Comparison of ENCODE assay signal across 26 cellular contexts in genomic region chr7:84136809-84137208, GRCh38.
"Had no signal": no experiment of that assay in that cellular context is flagged by ENCODE, and none has a peak within 500 bp of the region (broad histone marks: within the 10 kb centered on the region; RNA-seq: fewer than 3 reads in every experiment).

No MANE protein-coding gene starts in this region.

- H3K36me3 Mint-ChIP-seq: naive B cell; natural killer cell treated with Interleukin-12 subunit alpha and Interleukin-12 subunit beta and Interleukin-15 and Interleukin-18, amount 100 ng/mL, for 72 hours; stimulated activated memory B cell treated with anti-CD40 and anti-IgM and Interleukin-4, amounts not matched to agents 10 μg/mL and 1 μg/mL and 100 μg/mL, for 72 hours had no signal

- H3K27ac Mint-ChIP-seq: naive B cell; natural killer cell treated with Interleukin-12 subunit alpha and Interleukin-12 subunit beta and Interleukin-15 and Interleukin-18, amount 100 ng/mL, for 72 hours; progenitor cell of endocrine pancreas; stimulated activated memory B cell treated with anti-CD40 and anti-IgM and Interleukin-4, amounts not matched to agents 10 μg/mL and 1 μg/mL and 100 μg/mL, for 72 hours; stimulated activated naive CD8-positive, alpha-beta T cell treated with anti-CD3 and anti-CD28 coated beads, Interleukin-15, amount 100 ng/mL, for 72 hours; type B pancreatic cell had no signal

- H3K36me3 ChIP-seq: left ventricle myocardium inferior, right atrium auricular region, right lobe of liver, tibial nerve, uterus had no signal

- H3K4me3 Mint-ChIP-seq: mesothelial cell of epicardium; naive B cell; natural killer cell treated with Interleukin-12 subunit alpha and Interleukin-12 subunit beta and Interleukin-15 and Interleukin-18, amount 100 ng/mL, for 72 hours; neural crest cell; stimulated activated memory B cell treated with anti-CD40 and anti-IgM and Interleukin-4, amounts not matched to agents 10 μg/mL and 1 μg/mL and 100 μg/mL, for 72 hours; stimulated activated naive CD8-positive, alpha-beta T cell treated with anti-CD3 and anti-CD28 coated beads, Interleukin-15, amount 100 ng/mL, for 72 hours; type B pancreatic cell had no signal

- H3K9ac ChIP-seq: parathyroid adenoma had no signal

- H3K27me3 Mint-ChIP-seq: naive B cell; natural killer cell treated with Interleukin-12 subunit alpha and Interleukin-12 subunit beta and Interleukin-15 and Interleukin-18, amount 100 ng/mL, for 72 hours; progenitor cell of endocrine pancreas; stimulated activated memory B cell treated with anti-CD40 and anti-IgM and Interleukin-4, amounts not matched to agents 10 μg/mL and 1 μg/mL and 100 μg/mL, for 72 hours; stimulated activated naive CD8-positive, alpha-beta T cell treated with anti-CD3 and anti-CD28 coated beads, Interleukin-15, amount 100 ng/mL, for 72 hours; type B pancreatic cell had no signal

- H3K9me3 ChIP-seq: left ventricle myocardium inferior, right atrium auricular region, right lobe of liver, tibial nerve, uterus had no signal

- H3K4me1 ChIP-seq: left ventricle myocardium inferior, parathyroid adenoma, right atrium auricular region, right lobe of liver, tibial nerve, uterus had no signal

- H3K9me3 Mint-ChIP-seq: naive B cell, type B pancreatic cell had no signal

- H3K27ac ChIP-seq: hepatocyte, left ventricle myocardium inferior, parathyroid adenoma, right atrium auricular region, right lobe of liver, tibial nerve, uterus had no signal

- ATAC-seq: natural killer cell treated with Interleukin-12 subunit alpha and Interleukin-12 subunit beta and Interleukin-15 and Interleukin-18, amount 100 ng/mL, for 72 hours; right lobe of liver; stimulated activated memory B cell treated with anti-CD40 and anti-IgM and Interleukin-4, amounts not matched to agents 10 μg/mL and 1 μg/mL and 100 μg/mL, for 72 hours; stimulated activated naive CD8-positive, alpha-beta T cell treated with anti-CD3 and anti-CD28 coated beads, Interleukin-15, amount 100 ng/mL, for 72 hours had no signal

- DNase-seq: islet precursor cell; left ventricle myocardium inferior; mesendoderm; naive B cell; nucleus accumbens; right lobe of liver; stimulated activated CD4-positive, alpha-beta T cell treated with anti-CD3 and anti-CD28 coated beads, Interleukin-1b, Interleukin-23, amount 100 ng/mL, for 48 hours; stimulated activated CD4-positive, alpha-beta T cell treated with anti-CD3 and anti-CD28 coated beads, Interleukin-2, amount 100 ng/mL, for 48 hours; stimulated activated CD4-positive, alpha-beta T cell treated with anti-CD3 and anti-CD28 coated beads, Interleukin-4, amount 100 ng/mL, for 4 hours; stimulated activated CD8-positive, alpha-beta memory T cell treated with anti-CD3 and anti-CD28 coated beads, Interleukin-4, amount 100 ng/mL, for 48 hours; stimulated activated naive CD4-positive, alpha-beta T cell treated with Interleukin-2 at 50 U/mL for 16 hours; stimulated activated naive CD8-positive, alpha-beta T cell treated with anti-CD3 and anti-CD28 coated beads, Interleukin-15, amount 100 ng/mL, for 72 hours; substantia nigra; uterus had no signal

- H3K4me1 Mint-ChIP-seq: naive B cell; stimulated activated memory B cell treated with anti-CD40 and anti-IgM and Interleukin-4, amounts not matched to agents 10 μg/mL and 1 μg/mL and 100 μg/mL, for 72 hours; stimulated activated naive CD8-positive, alpha-beta T cell treated with anti-CD3 and anti-CD28 coated beads, Interleukin-15, amount 100 ng/mL, for 72 hours had no signal

- H3K27me3 ChIP-seq: hepatocyte, right atrium auricular region, right lobe of liver, tibial nerve, uterus had no signal

- H3K4me3 ChIP-seq: hepatocyte, left ventricle myocardium inferior, lung, right atrium auricular region, right lobe of liver, smooth muscle cell, tibial nerve, uterus had no signal
